24 cellular contexts compared by ENCODE assay signal in the genomic region with DNA sequence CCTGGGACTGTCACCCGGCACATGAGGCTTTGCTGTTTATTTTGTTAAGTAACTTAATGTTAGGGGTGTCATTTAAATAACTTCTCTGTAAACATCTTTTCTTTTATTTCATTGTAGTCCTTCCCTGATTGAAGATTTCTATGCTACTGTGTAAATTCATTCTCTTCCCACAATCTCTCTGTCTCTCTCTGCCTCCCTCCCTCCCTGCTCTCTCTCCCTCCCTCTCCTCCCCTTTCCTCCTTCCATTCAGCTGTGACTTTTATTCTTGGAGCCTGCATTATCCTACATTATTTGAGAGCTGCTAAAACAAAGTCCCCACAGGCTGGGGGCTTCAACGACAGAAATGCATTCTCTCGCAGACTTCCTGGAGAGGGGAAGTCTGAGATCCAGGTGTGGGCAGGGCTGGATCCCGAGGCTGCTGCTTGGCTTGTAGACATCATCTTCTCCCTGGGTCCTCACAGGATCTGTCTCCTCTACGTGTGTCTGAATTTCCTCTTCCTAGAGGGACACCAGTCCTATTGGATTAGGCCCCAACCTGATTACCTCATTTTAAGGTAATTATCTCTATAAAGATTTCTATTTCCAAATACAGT. TPM values are rescaled to one million over a fixed set of nuclear protein-coding genes. Genes with fewer than 3 reads are reported as not detected.
"Had no signal": no experiment of that assay in that cellular context is flagged by ENCODE, and none has a peak within 500 bp of the region (broad histone marks: within the 10 kb centered on the region; RNA-seq: fewer than 3 reads in every experiment).

No MANE protein-coding gene starts in this region.

- H3K36me3 Mint-ChIP-seq: activated CD8-positive, alpha-beta memory T cell treated with anti-CD3 and anti-CD28 coated beads, Interleukin-2, amount 10 ng/mL, durations not matched to agents 7 days and 5 days; activated naive CD8-positive, alpha-beta T cell treated with anti-CD3 and anti-CD28 coated beads for 36 hours; natural killer cell treated with Interleukin-12 subunit alpha and Interleukin-12 subunit beta and Interleukin-15 and Interleukin-18, amount 100 ng/mL, for 72 hours had no signal

- H3K27ac ChIP-seq: prostate gland, right lobe of liver, WERI-Rb-1 had no signal

- H3K9me3 Mint-ChIP-seq: activated T-helper 17 cell treated with anti-CD3 and anti-CD28 coated beads, Interleukin-2, amount 50 U/mL, for 72 hours; natural killer cell treated with Interleukin-12 subunit alpha and Interleukin-12 subunit beta and Interleukin-15 and Interleukin-18, amount 100 ng/mL, for 72 hours; stimulated activated naive CD8-positive, alpha-beta T cell treated with anti-CD3 and anti-CD28 coated beads, Interleukin-15, amount 100 ng/mL, for 72 hours had no signal

- H3K27me3 ChIP-seq: right lobe of liver had no signal

- H3K4me1 ChIP-seq: prostate gland had no signal

- H3K4me3 ChIP-seq: prostate gland, right lobe of liver, smooth muscle cell had no signal

- H3K27ac Mint-ChIP-seq: activated CD8-positive, alpha-beta memory T cell treated with anti-CD3 and anti-CD28 coated beads, Interleukin-2, amount 10 ng/mL, durations not matched to agents 7 days and 5 days; activated naive CD8-positive, alpha-beta T cell treated with anti-CD3 and anti-CD28 coated beads for 36 hours; activated T-helper 17 cell treated with anti-CD3 and anti-CD28 coated beads, Interleukin-2, amount 50 U/mL, for 72 hours; natural killer cell treated with Interleukin-12 subunit alpha and Interleukin-12 subunit beta and Interleukin-15 and Interleukin-18, amount 100 ng/mL, for 72 hours; stimulated activated naive CD8-positive, alpha-beta T cell treated with anti-CD3 and anti-CD28 coated beads, Interleukin-15, amount 100 ng/mL, for 72 hours had no signal

- H3K4me3 Mint-ChIP-seq: activated CD8-positive, alpha-beta memory T cell treated with anti-CD3 and anti-CD28 coated beads, Interleukin-2, amount 10 ng/mL, durations not matched to agents 7 days and 5 days; activated naive CD8-positive, alpha-beta T cell treated with anti-CD3 and anti-CD28 coated beads for 36 hours; activated T-helper 17 cell treated with anti-CD3 and anti-CD28 coated beads, Interleukin-2, amount 50 U/mL, for 72 hours; natural killer cell treated with Interleukin-12 subunit alpha and Interleukin-12 subunit beta and Interleukin-15 and Interleukin-18, amount 100 ng/mL, for 72 hours; stimulated activated naive CD8-positive, alpha-beta T cell treated with anti-CD3 and anti-CD28 coated beads, Interleukin-15, amount 100 ng/mL, for 72 hours had no signal

- H3K4me1 Mint-ChIP-seq: activated CD8-positive, alpha-beta memory T cell treated with anti-CD3 and anti-CD28 coated beads, Interleukin-2, amount 10 ng/mL, durations not matched to agents 7 days and 5 days; activated T-helper 17 cell treated with anti-CD3 and anti-CD28 coated beads, Interleukin-2, amount 50 U/mL, for 72 hours; stimulated activated naive CD8-positive, alpha-beta T cell treated with anti-CD3 and anti-CD28 coated beads, Interleukin-15, amount 100 ng/mL, for 72 hours had no signal

- H3K36me3 ChIP-seq: prostate gland, right lobe of liver, WERI-Rb-1 had no signal

- H3K9me3 ChIP-seq: prostate gland, right lobe of liver had no signal

- DNase-seq: activated CD4-positive, alpha-beta T cell treated with anti-CD3 and anti-CD28 coated beads, Interleukin-2, amount 50 U/mL, for 48 hours; activated CD8-positive, alpha-beta memory T cell treated with anti-CD3 and anti-CD28 coated beads, Interleukin-2, amount 10 ng/mL, durations not matched to agents 7 days and 5 days; activated naive CD4-positive, alpha-beta T cell; activated naive CD8-positive, alpha-beta T cell treated with anti-CD3 and anti-CD28 coated beads for 36 hours; activated T-cell treated with anti-CD3 and anti-CD28 coated beads, Interleukin-2, amount 50 U/mL, for 1 hour; amniotic stem cell; dermis blood vessel endothelial cell; effector memory CD4-positive, alpha-beta T cell; hippocampal formation; mesenchymal stem cell; occipital lobe; stimulated activated CD4-positive, alpha-beta T cell treated with anti-CD3 and anti-CD28 coated beads, Interleukin-4, amount 100 ng/mL, for 1 hour; stimulated activated naive CD8-positive, alpha-beta T cell treated with anti-CD3 and anti-CD28 coated beads, Interleukin-15, amount 100 ng/mL, for 72 hours; SW 1271; T-helper 2 cell; trophoblast cell; WERI-Rb-1 had no signal

RNA-seq across cellular contexts. Expression of a gene that starts 18.4 kb away (rescaled TPM):
- total RNA-seq: activated naive CD8-positive, alpha-beta T cell treated with anti-CD3 and anti-CD28 coated beads for 36 hours; activated T-helper 17 cell treated with anti-CD3 and anti-CD28 coated beads, Interleukin-2, amount 50 U/mL, for 72 hours; fibroblast of villous mesenchyme; glomerular endothelial cell; natural killer cell treated with Interleukin-12 subunit alpha and Interleukin-12 subunit beta and Interleukin-15 and Interleukin-18, amount 100 ng/mL, for 72 hours had no signal
